ENCODE assay signal across 8 cellular contexts in the genomic region with DNA sequence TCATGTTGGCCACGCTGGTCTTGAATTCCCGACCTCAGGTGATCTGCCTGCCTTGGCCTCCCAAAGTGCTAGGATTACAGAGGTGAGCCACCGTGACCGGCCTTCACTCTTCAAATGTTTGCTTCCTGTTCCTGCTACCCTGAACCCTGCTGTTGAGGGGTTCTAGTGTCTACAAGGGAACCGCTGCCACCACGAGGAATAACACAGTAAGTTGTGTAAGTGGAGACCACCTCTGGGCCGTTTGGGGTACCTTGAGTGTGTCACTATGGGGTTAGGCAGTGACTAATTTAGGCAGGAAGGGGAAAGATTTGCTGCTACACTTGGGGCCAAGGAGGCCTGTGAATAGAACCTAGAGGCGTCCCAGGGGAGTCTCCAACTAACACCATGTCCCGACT. TPM values are rescaled to one million over a fixed set of nuclear protein-coding genes. Genes with fewer than 3 reads are reported as not detected.
DNase-seq lines count a peak whose midpoint lies in the region; FAIRE-seq and TF ChIP-seq lines count a peak whose summit lies in the region.

No MANE protein-coding gene starts in this region.

- no peaks in the 10 kb centered on the region for H3K9me1 ChIP-seq in endothelial cell of umbilical vein (replicated peaks; ENCODE audit: control insufficient read depth, extremely low read depth, insufficient read depth, low read length)

- H2AFZ ChIP-seq in PC-9 (peak overlapping the region; percentile 63; the same call in 1 of the 2 replicates), endothelial cell of umbilical vein (ENCODE audit: low read depth, low read length) (peak overlapping the region; percentile 78), neuronal stem cell (ENCODE audit: low read length) (peak overlapping the region; percentile 97)

- peak overlapping the region; percentile 81 for H3K27ac ChIP-seq in BLaER1
- peak overlapping the region; percentile 99 for H3K27ac ChIP-seq in PC-9
- no peak overlapping the region for H3K27ac ChIP-seq in endothelial cell of umbilical vein (ENCODE audit: insufficient read depth, low read depth, low read length)
- H3K27ac ChIP-seq in neuronal stem cell (replicated peaks; ENCODE audit: low read length): peak overlapping the region; percentile 96

- H3K4ac ChIP-seq in neuronal stem cell (ENCODE audit: low read length): no peak overlapping the region

- H2BK12ac ChIP-seq in neuronal stem cell (ENCODE audit: low read length): no peak overlapping the region

- peaks cover 9% of the 10 kb centered on the region; the same call in 1 of the 2 replicates for H4K20me1 ChIP-seq in BLaER1
- no peaks in the 10 kb centered on the region for H4K20me1 ChIP-seq in PC-9 (ENCODE audit: insufficient read depth)
- no peaks in the 10 kb centered on the region for H4K20me1 ChIP-seq in endothelial cell of umbilical vein (replicated peaks; ENCODE audit: control insufficient read depth, extremely low read depth, insufficient read depth, low read length)

- H3K4me1 ChIP-seq in BLaER1 (peaks cover 36% of the 10 kb centered on the region), PC-9 (replicated peaks; ENCODE audit: insufficient read depth) (peaks cover 28% of the 10 kb centered on the region), endothelial cell of umbilical vein (ENCODE audit: control insufficient read depth, extremely low read depth, insufficient read depth, low read length) (peaks cover 15% of the 10 kb centered on the region), neuronal stem cell (ENCODE audit: control insufficient read depth in 2 of 2, insufficient read depth in 1 of 2, low read depth in 1 of 2, low read length in 2 of 2) (peaks cover 7 to 13% of the 10 kb centered on the region in 2 donors)

- H3K18ac ChIP-seq in neuronal stem cell (ENCODE audit: low read length): peak overlapping the region; percentile 98

- WGBS in neuronal stem cell (ENCODE audit: extremely low coverage in 2 of 2, insufficient read length in 2 of 2, insufficient replicate concordance in 1 of 2), 2 donors: no CpG with 5 or more reads among the region's 9 CpGs

- no peak overlapping the region for H4K8ac ChIP-seq in neuronal stem cell (ENCODE audit: low read depth, low read length)

- peak overlapping the region; percentile 72 for H2AK5ac ChIP-seq in neuronal stem cell (ENCODE audit: low read depth, low read length)

- no peak for FAIRE-seq in endothelial cell of umbilical vein (lab: Jason Lieb, UNC)

- dilution Hi-C loops in endothelial cell of umbilical vein (cut with MboI; ENCODE audit: extremely low pct_ligation_motif_present, low sequenced_read_pairs): no loop called here

- CTCF ChIA-PET in PC-9 (lab: Charles Lee): interaction anchor here (1.0 to 1.2 kb wide), 2 partner anchors 24 to 158 kb away, joined by 3 read pairs; no protein-coding TSS in a partner anchor
- CTCF ChIA-PET in endothelial cell of umbilical vein (lab: Charles Lee): interaction anchor here (0.8 to 3.1 kb wide), 9 partner anchors 9 to 164 kb away, joined by 3 to 23 read pairs (median 3); no protein-coding TSS in a partner anchor

- H3K4me3 ChIP-seq in BLaER1: peak overlapping the region; percentile 69
- peak overlapping the region; percentile 89 for H3K4me3 ChIP-seq in PC-9
- no peak overlapping the region for H3K4me3 ChIP-seq in endothelial cell of umbilical vein (replicated peaks in 1 of 3; ENCODE audit: insufficient read depth in 1 of 3, low read depth in 1 of 3, low read length in 3 of 3)
- H3K4me3 ChIP-seq in neuronal stem cell (ENCODE audit: low read length in 2 of 2): peak overlapping the region; percentile 69 to 85

- H3K4me2 ChIP-seq in BLaER1 (peak overlapping the region; percentile 96), PC-9 (peak overlapping the region; percentile 86), endothelial cell of umbilical vein (ENCODE audit: insufficient read depth, low read length) (peak overlapping the region; percentile 78), neuronal stem cell (ENCODE audit: insufficient read depth, low read length, poor library complexity, severe bottlenecking) (peak overlapping the region; percentile 79)

- H2BK5ac ChIP-seq in neuronal stem cell (ENCODE audit: low read length): peak overlapping the region; percentile 99

- H2BK120ac ChIP-seq in neuronal stem cell (ENCODE audit: low read depth, low read length): peak overlapping the region; percentile 65

- H3K9me2 ChIP-seq in PC-9 (ENCODE audit: insufficient read depth): no peaks in the 10 kb centered on the region

- POLR2A ChIA-PET in PC-9 (lab: Charles Lee; ENCODE audit: unreplicated experiment): interaction anchor here (0.6 to 3.5 kb wide), 7 partner anchors 22 to 1493 kb away, joined by 3 to 49 read pairs (median 7); a partner anchor contains a TSS
- POLR2A ChIA-PET in endothelial cell of umbilical vein (lab: Charles Lee): no interaction called here

- H3K36me3 ChIP-seq in BLaER1 (no peaks in the 10 kb centered on the region), PC-9 (ENCODE audit: low read depth) (no peaks in the 10 kb centered on the region), endothelial cell of umbilical vein (ENCODE audit: control insufficient read depth in 2 of 2, extremely low read depth in 1 of 2, insufficient read depth in 2 of 2, low read length in 2 of 2) (no peaks in the 10 kb centered on the region), neuronal stem cell (replicated peaks in 1 of 2; ENCODE audit: control insufficient read depth in 2 of 2, insufficient read depth in 2 of 2, low read length in 2 of 2) (peaks cover 0 to 2% of the 10 kb centered on the region in 2 donors)

- H3K23ac ChIP-seq in neuronal stem cell (ENCODE audit: low read depth, low read length, poor library complexity): no peak overlapping the region

- peaks cover 34% of the 10 kb centered on the region for H3F3A ChIP-seq in PC-9 (ENCODE audit: insufficient read depth, low read depth)

- TF ChIP-seq CTCF in PC-9 (conservative IDR thresholded peaks at IDR 0.05): no peak; the same call in 1 of the 2 replicates
- no peak for TF ChIP-seq CTCF in endothelial cell of umbilical vein (IDR thresholded peaks at IDR 0.05; ENCODE audit: extremely low read depth in 1 of 2, insufficient read depth in 1 of 2, low read depth in 1 of 2, low read length in 2 of 2)

- H3K9ac ChIP-seq in BLaER1 (peak overlapping the region; percentile 78), endothelial cell of umbilical vein (replicated peaks; ENCODE audit: extremely low read depth, insufficient read depth, low read length) (peak overlapping the region; percentile 98), neuronal stem cell (ENCODE audit: low read depth, low read length, poor library complexity) (no peak overlapping the region)

- H3K9me3 ChIP-seq in BLaER1: no peaks in the 10 kb centered on the region
- H3K9me3 ChIP-seq in PC-9 (ENCODE audit: insufficient read depth, low read depth): no peaks in the 10 kb centered on the region
- no peaks in the 10 kb centered on the region for H3K9me3 ChIP-seq in endothelial cell of umbilical vein (replicated peaks; ENCODE audit: control insufficient read depth, insufficient read depth, low read length)
- H3K9me3 ChIP-seq in neuronal stem cell (replicated peaks in 1 of 2; ENCODE audit: control insufficient read depth in 2 of 2, insufficient read depth in 1 of 2, low read depth in 1 of 2, low read length in 2 of 2): no peaks in the 10 kb centered on the region

- BruUV-seq in PC-9 (replicated peaks; lab: Mats Ljungman, UMichigan) (TSS peak; percentile 76), endothelial cell of umbilical vein (replicated peaks; lab: Mats Ljungman, UMichigan) (no TSS peak)

- H3K14ac ChIP-seq in neuronal stem cell (ENCODE audit: low read length): no peak overlapping the region

- H3K79me1 ChIP-seq in neuronal stem cell (ENCODE audit: low read depth, low read length): peaks cover 2% of the 10 kb centered on the region

- TF ChIP-seq POLR2A in endothelial cell of umbilical vein (IDR thresholded peaks at IDR 0.05; ENCODE audit: low read depth, low read length): no peak

- H4K91ac ChIP-seq in neuronal stem cell (ENCODE audit: low read depth, low read length, poor library complexity): no peak overlapping the region

- H3K27me3 ChIP-seq in BLaER1 (no peaks in the 10 kb centered on the region), PC-9 (ENCODE audit: insufficient read depth, low read depth) (no peaks in the 10 kb centered on the region), endothelial cell of umbilical vein (ENCODE audit: control insufficient read depth in 2 of 2, insufficient read depth in 2 of 2, low read length in 2 of 2) (no peaks in the 10 kb centered on the region), neuronal stem cell (ENCODE audit: control insufficient read depth in 3 of 3, insufficient read depth in 3 of 3, low read depth in 1 of 3, low read length in 3 of 3) (no peaks in the 10 kb centered on the region)

- intact Hi-C loops in PC-9 (cut with micrococcal nuclease; ENCODE audit: unreplicated experiment) (loop anchor here (5.0 kb wide), 1 partner anchor 597 kb away; a partner anchor contains a TSS), endothelial cell of umbilical vein (cut with micrococcal nuclease) (loop anchor here (5.0 kb wide), 1 partner anchor 597 kb away; a partner anchor contains a TSS)

- H3K79me2 ChIP-seq in PC-9 (ENCODE audit: low read depth) (peaks cover 32% of the 10 kb centered on the region), endothelial cell of umbilical vein (ENCODE audit: control insufficient read depth, insufficient read depth, low read length) (peaks cover 17% of the 10 kb centered on the region)

- DNase-seq in PC-9 (peak in 1 of 2 experiments; percentile 53), endothelial cell of umbilical vein (ENCODE audit: low read depth, low spot score) (no peak), neuronal stem cell (ENCODE audit: low spot score) (no peak), epidermal melanocyte (ENCODE audit: insufficient read length, low spot score) (no peak), islet precursor cell (no peak), amniotic stem cell (lab: John Stamatoyannopoulos, UW) (no peak), NCI-H187 treated with DMSO at 0.1 percent for 48 hours (lab: John Stamatoyannopoulos, UW) (no peak)

- peak overlapping the region; percentile 53 for H2BK15ac ChIP-seq in neuronal stem cell (ENCODE audit: low read length)

RNA-seq across cellular contexts. Expression of a gene that starts 2.2 kb away (rescaled TPM):
- total RNA-seq in PC-9 (2021) (230 and 238 TPM in 2 replicates), endothelial cell of umbilical vein (128 and 133 TPM in 2 replicates)
- 100 and 122 TPM in 2 replicates for polyA plus RNA-seq in endothelial cell of umbilical vein
- polyA plus RNA-seq in endothelial cell of umbilical vein (2011; cell fraction: cytosol; rRNA removed): 35.1 and 49.3 TPM in 2 replicates
- 26.7 and 54.2 TPM in 2 replicates for polyA plus RNA-seq in endothelial cell of umbilical vein (2011; cell fraction: nucleus; rRNA removed)
- 66.5 and 108 TPM in 2 replicates for polyA plus RNA-seq in endothelial cell of umbilical vein (2012)
- polyA minus RNA-seq in endothelial cell of umbilical vein: 40.0 and 44.3 TPM in 2 replicates
- polyA minus RNA-seq in endothelial cell of umbilical vein (2011; cell fraction: cytosol; rRNA and poly(A)+ RNA removed): 8.2 TPM
- polyA minus RNA-seq in endothelial cell of umbilical vein (2011; cell fraction: nucleus; rRNA and poly(A)+ RNA removed): 22.8 and 50.6 TPM in 2 replicates
- 113 TPM for polyA plus RNA-seq in neuronal stem cell (2013, experiment 1 of 2)
- 114 TPM for polyA plus RNA-seq in neuronal stem cell (2013, experiment 2 of 2)

RNA-seq across cellular contexts. Expression of a gene that starts 16.5 kb away (rescaled TPM):
- total RNA-seq in PC-9 (2021) (5.9 TPM in 2 replicates), endothelial cell of umbilical vein (not detected in 2 replicates)
- 0.07 and 0.08 TPM in 2 replicates for polyA plus RNA-seq in endothelial cell of umbilical vein
- polyA plus RNA-seq in endothelial cell of umbilical vein (2011; cell fraction: cytosol; rRNA removed): 0.03 TPM in 1 of 2 replicates, not detected in the other
- 0.08 and 0.17 TPM in 2 replicates for polyA plus RNA-seq in endothelial cell of umbilical vein (2011; cell fraction: nucleus; rRNA removed)
- 0.05 and 0.25 TPM in 2 replicates for polyA plus RNA-seq in endothelial cell of umbilical vein (2012)
- not detected in 2 replicates for polyA minus RNA-seq in endothelial cell of umbilical vein
- polyA minus RNA-seq in endothelial cell of umbilical vein (2011; cell fraction: cytosol; rRNA and poly(A)+ RNA removed): not detected
- not detected in 2 replicates for polyA minus RNA-seq in endothelial cell of umbilical vein (2011; cell fraction: nucleus; rRNA and poly(A)+ RNA removed)
- 9.0 TPM for polyA plus RNA-seq in neuronal stem cell (2013, experiment 1 of 2)
- polyA plus RNA-seq in neuronal stem cell (2013, experiment 2 of 2): 8.8 TPM

RNA-seq across cellular contexts. Expression of a gene that starts 41.4 kb away (rescaled TPM):
- total RNA-seq in PC-9 (2021) (0.20 and 0.37 TPM in 2 replicates), endothelial cell of umbilical vein (0.58 and 0.73 TPM in 2 replicates)
- 0.27 and 0.46 TPM in 2 replicates for polyA plus RNA-seq in endothelial cell of umbilical vein
- polyA plus RNA-seq in endothelial cell of umbilical vein (2011; cell fraction: cytosol; rRNA removed): 0.23 and 0.36 TPM in 2 replicates
- polyA plus RNA-seq in endothelial cell of umbilical vein (2011; cell fraction: nucleus; rRNA removed): 0.05 and 0.15 TPM in 2 replicates
- polyA plus RNA-seq in endothelial cell of umbilical vein (2012): 0.16 and 0.21 TPM in 2 replicates
- 0.24 and 0.55 TPM in 2 replicates for polyA minus RNA-seq in endothelial cell of umbilical vein
- polyA minus RNA-seq in endothelial cell of umbilical vein (2011; cell fraction: cytosol; rRNA and poly(A)+ RNA removed): not detected
- polyA minus RNA-seq in endothelial cell of umbilical vein (2011; cell fraction: nucleus; rRNA and poly(A)+ RNA removed): 0.29 and 0.38 TPM in 2 replicates
- 0.03 TPM for polyA plus RNA-seq in neuronal stem cell (2013, experiment 1 of 2)
- polyA plus RNA-seq in neuronal stem cell (2013, experiment 2 of 2): 0.01 TPM

RNA-seq across cellular contexts. Expression of a gene that starts 43.6 kb away (rescaled TPM):
- total RNA-seq in PC-9 (2021) (not detected in 2 replicates), endothelial cell of umbilical vein (0.78 and 1.3 TPM in 2 replicates)
- polyA plus RNA-seq in endothelial cell of umbilical vein: 0.92 and 1.1 TPM in 2 replicates
- polyA plus RNA-seq in endothelial cell of umbilical vein (2011; cell fraction: cytosol; rRNA removed): 0.83 and 0.99 TPM in 2 replicates
- polyA plus RNA-seq in endothelial cell of umbilical vein (2011; cell fraction: nucleus; rRNA removed): 0.68 and 0.74 TPM in 2 replicates
- 0.64 and 1.2 TPM in 2 replicates for polyA plus RNA-seq in endothelial cell of umbilical vein (2012)
- polyA minus RNA-seq in endothelial cell of umbilical vein: 0.34 TPM in 1 of 2 replicates, not detected in the other
- polyA minus RNA-seq in endothelial cell of umbilical vein (2011; cell fraction: cytosol; rRNA and poly(A)+ RNA removed): not detected
- 0.34 TPM in 1 of 2 replicates, not detected in the other for polyA minus RNA-seq in endothelial cell of umbilical vein (2011; cell fraction: nucleus; rRNA and poly(A)+ RNA removed)
- 121 TPM for polyA plus RNA-seq in neuronal stem cell (2013, experiment 1 of 2)
- polyA plus RNA-seq in neuronal stem cell (2013, experiment 2 of 2): 117 TPM

Comparison
In these comparisons a context has a peak if more than half of its experiments do, and no peak if none do; other contexts are left out.
1. H3K4me3 ChIP-seq: peak in BLaER1 (single experiment), PC-9 (single experiment) and neuronal stem cell (2 of 2); none in endothelial cell of umbilical vein (0 of 3).
2. Peak in every context shown above with its lines, with median percentiles within 50 percentile points of each other: H3K4me2 ChIP-seq and H2AFZ ChIP-seq.